In genomic region chr19:38335949-38336637, GRCh38 we compare ENCODE assay signal across 8 cellular contexts. TPM values are rescaled to one million over a fixed set of nuclear protein-coding genes. Genes with fewer than 3 reads are reported as not detected.
A peak's percentile ranks its signal among the peaks of the same experiment; 100 is the strongest.
DNase-seq lines count a peak whose midpoint lies in the region; ATAC-seq and TF ChIP-seq lines count a peak whose summit lies in the region.

No MANE protein-coding gene starts in this region.

- no peak for TF ChIP-seq CTCF in BJ (IDR thresholded peaks at IDR 0.05; ENCODE audit: insufficient read depth, low read depth, low read length)

- no peaks in the 10 kb centered on the region for H3K36me3 ChIP-seq in BJ (ENCODE audit: control insufficient read depth, insufficient read depth, low read length)

- DNase-seq in BJ (ENCODE audit: low read depth), result peak; percentile 80
- peak; percentile 87 for DNase-seq in GM19240 (ENCODE audit: insufficient read length, low spot score)
- peak; percentile 94 to 96 for DNase-seq in NCI-H524 (lab: John Stamatoyannopoulos, UW)
- peak; percentile 93 to 94 for DNase-seq in activated CD4-positive, alpha-beta T cell treated with anti-CD3 and anti-CD28 coated beads for 4 hours
- peak; percentile 97 to 99 for DNase-seq in left colon
- peak; percentile 81 to 94 (median 90) for DNase-seq in stimulated activated CD4-positive, alpha-beta T cell treated with anti-CD3 and anti-CD28 coated beads, Interleukin-1b, Interleukin-23, amount 100 ng/mL, for 24 hours (ENCODE audit: low read depth in 4 of 4, low spot score in 1 of 4)

- H3K27ac ChIP-seq in cingulate gyrus (ENCODE audit: low read depth, low read length), result peak overlapping the region; percentile 98

- POLR2A ChIA-PET in BJ (lab: Charles Lee), result interaction anchor here (0.6 kb wide), 1 partner anchor 595 kb away, joined by 5 read pairs; no protein-coding TSS in a partner anchor

- intact Hi-C loops in left colon (cut with DNase I, micrococcal nuclease), result no loop called here

- ATAC-seq in HG03442 (IDR thresholded peaks at IDR 0.05; ENCODE audit: unreplicated experiment) (peak; percentile 63), left colon (peak; percentile 80)

- CTCF ChIA-PET in BJ (lab: Yijun Ruan, JAX), result interaction anchor here (0.6 to 6.4 kb wide), 21 partner anchors 14 to 439 kb away, joined by 3 to 63 read pairs (median 4); partner anchors contain the start of genes GGN and PSMD8

- peak overlapping the region; percentile 76 for H3K4me3 ChIP-seq in BJ (ENCODE audit: low read depth, low read length)

- no peaks in the 10 kb centered on the region for H3K27me3 ChIP-seq in BJ (ENCODE audit: control insufficient read depth, insufficient read depth, low read length)

RNA-seq across cellular contexts. Expression of gene CATSPERG, which starts 0.5 kb away (rescaled TPM):
- 0.22 and 0.26 TPM in 2 replicates for polyA plus RNA-seq in BJ (2011; rRNA removed)
- polyA minus RNA-seq in BJ (2011; rRNA and poly(A)+ RNA removed), result 0.38 and 1.9 TPM in 2 replicates
- total RNA-seq in left colon, result 1 to 10 TPM; 6.7 to 8.5 TPM

RNA-seq across cellular contexts. Expression of gene KCNK6, which starts 16.4 kb away (rescaled TPM):
- 15.6 and 16.5 TPM in 2 replicates for polyA plus RNA-seq in BJ (2011; rRNA removed)
- polyA minus RNA-seq in BJ (2011; rRNA and poly(A)+ RNA removed), result 6.2 and 8.6 TPM in 2 replicates
- total RNA-seq in left colon, result 10 to 100 TPM; 27.2 to 32.7 TPM

RNA-seq across cellular contexts. Expression of gene YIF1B, which starts 20.3 kb away (rescaled TPM):
- 126 and 211 TPM in 2 replicates for polyA plus RNA-seq in BJ (2011; rRNA removed)
- polyA minus RNA-seq in BJ (2011; rRNA and poly(A)+ RNA removed), result 64.5 and 115 TPM in 2 replicates
- total RNA-seq in left colon, result 10 to 100 TPM; 24.1 to 27.6 TPM

RNA-seq across cellular contexts. Expression of gene C19orf33, which starts 32.0 kb away (rescaled TPM):
- polyA plus RNA-seq in BJ (2011; rRNA removed), result 0.28 and 0.88 TPM in 2 replicates
- not detected in 2 replicates for polyA minus RNA-seq in BJ (2011; rRNA and poly(A)+ RNA removed)
- total RNA-seq in left colon, result 100 to 1,000 TPM; 276 to 333 TPM

RNA-seq across cellular contexts. Expression of gene PSMD8, which starts 38.3 kb away (rescaled TPM):
- 583 and 662 TPM in 2 replicates for polyA plus RNA-seq in BJ (2011; rRNA removed)
- 169 and 320 TPM in 2 replicates for polyA minus RNA-seq in BJ (2011; rRNA and poly(A)+ RNA removed)
- total RNA-seq in left colon, result 100 to 1,000 TPM; 129 to 136 TPM

Comparison
In these comparisons a context has a peak if more than half of its experiments do, and no peak if none do; other contexts are left out.
1. Peak in every context shown above with its lines: DNase-seq, ATAC-seq, H3K4me3 ChIP-seq and H3K27ac ChIP-seq.